Comparison of ENCODE assay signal across 11 cellular contexts in the genomic region with DNA sequence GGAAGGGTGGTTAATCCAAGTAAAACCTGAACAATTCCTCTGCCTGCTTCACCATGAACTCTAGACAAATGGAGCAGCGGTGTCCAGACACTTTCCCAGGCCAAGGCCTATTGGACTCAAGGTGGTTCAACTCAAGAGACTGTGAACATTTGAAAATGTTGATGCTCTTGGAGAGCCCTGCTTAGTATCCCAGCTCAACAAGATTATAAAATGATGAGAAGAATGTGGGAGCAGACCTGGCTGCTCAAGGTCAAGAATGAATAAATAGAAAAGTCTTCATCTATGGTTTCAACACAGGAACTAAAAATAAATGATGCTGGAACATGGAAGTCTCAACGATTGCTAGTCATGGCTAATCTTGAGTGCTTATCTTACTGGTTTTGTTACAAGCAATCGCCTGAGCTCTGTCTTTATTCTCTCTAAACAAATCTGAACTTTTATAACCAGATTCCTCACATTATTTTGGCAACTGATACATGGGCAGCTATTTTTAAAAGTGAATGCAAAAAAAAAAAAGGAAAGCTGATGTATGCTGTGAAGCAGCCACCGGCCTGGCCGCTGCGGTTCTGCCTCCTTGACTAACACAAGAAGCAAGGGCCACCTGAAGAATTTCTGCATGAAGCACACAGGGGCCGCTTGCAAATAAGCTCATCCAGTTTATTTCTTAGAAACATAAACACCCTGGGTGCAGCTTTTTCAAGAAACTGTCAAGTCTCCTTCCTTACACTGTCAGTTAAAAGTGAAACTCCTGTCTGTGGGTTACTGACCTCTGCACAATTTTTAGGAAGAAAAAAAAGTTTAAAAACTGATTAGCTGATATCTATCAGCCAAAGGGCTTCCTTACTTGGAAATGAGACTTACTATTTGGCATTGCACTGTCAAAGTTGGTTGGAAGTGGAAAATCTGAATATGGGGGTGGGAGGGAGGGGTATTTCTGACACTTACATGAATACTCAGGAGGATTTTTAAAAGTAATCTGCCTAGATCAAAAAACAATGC.
DNase-seq lines count a peak whose midpoint lies in the region; ATAC-seq and TF ChIP-seq lines count a peak whose summit lies in the region.
"Had no signal": no experiment of that assay in that cellular context is flagged by ENCODE, and none has a peak within 500 bp of the region (broad histone marks: within the 10 kb centered on the region; RNA-seq: fewer than 3 reads in every experiment).

No MANE protein-coding gene starts in this region.

- H3K4me2 ChIP-seq in KMS-11, result peak overlapping the region; percentile 37

- intact Hi-C loops in naive thymus-derived CD4-positive, alpha-beta T cell (cut with micrococcal nuclease), result loop anchor here in 1 of 2 donors (10.0 kb wide), 1 partner anchor 327 kb away; no protein-coding TSS in a partner anchor

- H3K27ac Mint-ChIP-seq in naive thymus-derived CD4-positive, alpha-beta T cell, result peak overlapping the region; percentile 88 to 99 (median 98)

- peaks cover 0 to 5% (median 0%) of the 10 kb centered on the region in 11 donors for H3K9me3 Mint-ChIP-seq in naive thymus-derived CD4-positive, alpha-beta T cell

- H3K4me3 ChIP-seq in AG10803 (ENCODE audit: low read length) (no peak overlapping the region), KMS-11 (IDR thresholded peaks at IDR 0.05; ENCODE audit: insufficient read depth, low read depth, low read length) (no peak overlapping the region), astrocyte of the spinal cord (ENCODE audit: low read depth, low read length) (no peak overlapping the region)
- peak overlapping the region; percentile 43 for H3K4me3 ChIP-seq in naive thymus-derived CD4-positive, alpha-beta T cell (ENCODE audit: low read length)

- peaks cover 57 to 93% (median 87%) of the 10 kb centered on the region in 7 donors for H3K4me1 Mint-ChIP-seq in naive thymus-derived CD4-positive, alpha-beta T cell

- no peaks in the 10 kb centered on the region for H3K27me3 ChIP-seq in KMS-11 (ENCODE audit: insufficient read depth, low read depth)
- H3K27me3 ChIP-seq in naive thymus-derived CD4-positive, alpha-beta T cell (ENCODE audit: control insufficient read depth in 2 of 2, insufficient read depth in 2 of 2, low read length in 2 of 2), result no peaks in the 10 kb centered on the region

- peak overlapping the region; percentile 67 to 90 (median 86) for H3K4me3 Mint-ChIP-seq in naive thymus-derived CD4-positive, alpha-beta T cell

- no peak overlapping the region for H3K9ac ChIP-seq in KMS-11

- CTCF ChIA-PET in naive thymus-derived CD4-positive, alpha-beta T cell (lab: Charles Lee), result interaction anchor here (0.8 to 1.6 kb wide), 9 partner anchors 35 to 216 kb away, joined by 3 to 11 read pairs (median 4); no protein-coding TSS in a partner anchor

- no peak for ATAC-seq in naive thymus-derived CD4-positive, alpha-beta T cell
- no peak for ATAC-seq in GM18858 (IDR thresholded peaks at IDR 0.05; ENCODE audit: unreplicated experiment)

- H3K36me3 ChIP-seq in KMS-11 (ENCODE audit: insufficient read depth), result no peaks in the 10 kb centered on the region
- H3K36me3 ChIP-seq in naive thymus-derived CD4-positive, alpha-beta T cell (ENCODE audit: control insufficient read depth in 2 of 3, insufficient read depth in 3 of 3, low read length in 3 of 3), result no peaks in the 10 kb centered on the region

- POLR2A ChIA-PET in naive thymus-derived CD4-positive, alpha-beta T cell (lab: Charles Lee), result interaction anchor here (0.8 to 3.8 kb wide), 11 partner anchors 21 to 217 kb away, joined by 3 to 31 read pairs (median 4); a partner anchor contains a TSS

- H2AFZ ChIP-seq in KMS-11 (ENCODE audit: low read depth), result no peak overlapping the region

- H3K9me3 ChIP-seq in naive thymus-derived CD4-positive, alpha-beta T cell (ENCODE audit: control insufficient read depth in 2 of 3, low read length in 3 of 3), result no peaks in the 10 kb centered on the region

- no peaks in the 10 kb centered on the region for H3K36me3 Mint-ChIP-seq in naive thymus-derived CD4-positive, alpha-beta T cell

- DNase-seq in AG10803 (ENCODE audit: low read depth) (peak; percentile 15), astrocyte of the spinal cord (ENCODE audit: low read depth, low spot score) (peak; percentile 9), NCI-H1436 (lab: John Stamatoyannopoulos, UW) (no peak), DMS153 (lab: John Stamatoyannopoulos, UW) (no peak)
- no peak for DNase-seq in naive thymus-derived CD4-positive, alpha-beta T cell
- no peak for DNase-seq in activated CD4-positive, CD25-positive, alpha-beta regulatory T cell (lab: John Stamatoyannopoulos, UW)
- DNase-seq: EL; NCI-H1930; stimulated activated CD8-positive, alpha-beta memory T cell treated with anti-CD3 and anti-CD28 coated beads, Interleukin-4, amount 100 ng/mL, for 48 hours had no signal

- no peaks in the 10 kb centered on the region for H4K20me1 ChIP-seq in KMS-11 (ENCODE audit: insufficient read depth)

- H3K79me2 ChIP-seq in KMS-11 (ENCODE audit: insufficient read depth, low read depth), result no peaks in the 10 kb centered on the region

- in situ Hi-C loops in astrocyte of the spinal cord (cut with HindIII; ENCODE audit: low sequenced_read_pairs), result no loop called here

- H3K27me3 Mint-ChIP-seq in naive thymus-derived CD4-positive, alpha-beta T cell, result no peaks in the 10 kb centered on the region

- no peak overlapping the region for H3K27ac ChIP-seq in KMS-11
- peak overlapping the region; percentile 82 for H3K27ac ChIP-seq in naive thymus-derived CD4-positive, alpha-beta T cell (ENCODE audit: low read depth, low read length)

- no peak for TF ChIP-seq CTCF in AG10803 (conservative IDR thresholded peaks at IDR 0.05; ENCODE audit: low read length)
- no peak for TF ChIP-seq CTCF in KMS-11 (conservative IDR thresholded peaks at IDR 0.05; ENCODE audit: low read depth, low read length)
- TF ChIP-seq CTCF in astrocyte of the spinal cord (IDR thresholded peaks at IDR 0.05; ENCODE audit: low read depth, low read length), result no peak

- peaks cover 54% of the 10 kb centered on the region for H3K4me1 ChIP-seq in KMS-11 (ENCODE audit: low read depth, poor library complexity, severe bottlenecking)
- H3K4me1 ChIP-seq in naive thymus-derived CD4-positive, alpha-beta T cell (ENCODE audit: control insufficient read depth in 2 of 2, insufficient read depth in 2 of 2, low read length in 2 of 2), result peaks cover 66 to 77% of the 10 kb centered on the region in 2 donors

Comparison
In these comparisons a context has a peak if more than half of its experiments do, and no peak if none do; other contexts are left out.
1. DNase-seq: peak in AG10803 (single experiment) and astrocyte of the spinal cord (single experiment); none in naive thymus-derived CD4-positive, alpha-beta T cell (0 of 9), NCI-H1436 (single experiment), DMS153 (single experiment) and activated CD4-positive, CD25-positive, alpha-beta regulatory T cell (0 of 4).